ENCODE assay signal across 15 cellular contexts in the genomic region with DNA sequence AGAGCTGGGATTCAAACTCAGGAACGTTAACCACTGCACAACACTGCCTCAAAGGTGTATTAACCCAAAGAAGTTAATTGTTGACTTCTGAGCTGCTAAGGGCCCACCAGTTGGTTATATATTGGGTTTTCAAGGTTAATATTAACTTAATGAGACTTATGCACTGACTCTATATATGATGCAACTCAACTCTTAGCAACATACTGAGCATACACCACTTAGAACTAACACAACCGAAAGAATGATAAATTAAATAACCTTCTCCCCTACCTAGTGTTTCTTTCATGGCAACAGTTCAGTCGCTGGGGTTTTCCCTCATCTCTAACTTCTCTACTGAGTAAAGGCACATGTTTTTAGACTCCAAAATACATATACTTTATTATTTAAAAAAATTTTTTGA. TPM values are rescaled to one million over a fixed set of nuclear protein-coding genes. Genes with fewer than 3 reads are reported as not detected.
A peak's percentile ranks its signal among the peaks of the same experiment; 100 is the strongest.
DNase-seq lines count a peak whose midpoint lies in the region; ATAC-seq and TF ChIP-seq lines count a peak whose summit lies in the region.
"Had no signal": no experiment of that assay in that cellular context is flagged by ENCODE, and none has a peak within 500 bp of the region (broad histone marks: within the 10 kb centered on the region; RNA-seq: fewer than 3 reads in every experiment).

No MANE protein-coding gene starts in this region.

- H4K20me1 ChIP-seq in Karpas-422 (ENCODE audit: insufficient read depth, low read depth, low read length): no peaks in the 10 kb centered on the region

- H3K27ac ChIP-seq in Karpas-422 (ENCODE audit: low read length): peak overlapping the region; percentile 11; the same call in 1 of the 2 replicates
- H3K27ac ChIP-seq: parathyroid adenoma had no signal

- H3K36me3 ChIP-seq in Karpas-422 (ENCODE audit: insufficient read depth, low read length): peaks cover 28% of the 10 kb centered on the region
- H3K36me3 ChIP-seq: heart right ventricle had no signal

- no peak overlapping the region for H2AFZ ChIP-seq in Karpas-422 (ENCODE audit: low read length)
- H2AFZ ChIP-seq: parathyroid adenoma had no signal

- DNase-seq in Karpas-422: no peak
- no peak for DNase-seq in hypothalamus (lab: John Stamatoyannopoulos, UW)
- DNase-seq in erythroblast (lab: John Stamatoyannopoulos, UW): no peak
- no peak for DNase-seq in T-helper 2 cell
- DNase-seq: activated CD4-positive, alpha-beta T cell treated with anti-CD3 and anti-CD28 coated beads, Interleukin-2, amount 10 ng/mL, durations not matched to agents 24 days and 14 days; DND-41; effector CD8-positive, alpha-beta T cell; heart right ventricle; Kasumi-1 had no signal

- H3K4me1 ChIP-seq in Karpas-422 (ENCODE audit: low read length): peaks cover 80% of the 10 kb centered on the region
- H3K4me1 ChIP-seq: parathyroid adenoma had no signal

- H3K27me3 ChIP-seq in Karpas-422 (ENCODE audit: low read length): no peaks in the 10 kb centered on the region
- H3K27me3 ChIP-seq: heart right ventricle had no signal

- TF ChIP-seq POLR2A in erythroblast (IDR thresholded peaks at IDR 0.05; ENCODE audit: low read length): no peak

- H3K4me3 ChIP-seq in Karpas-422 (ENCODE audit: low read length): no peak overlapping the region
- H3K4me3 ChIP-seq: heart right ventricle had no signal

- H3K9ac ChIP-seq in Karpas-422 (ENCODE audit: low read length): no peak overlapping the region
- H3K9ac ChIP-seq: parathyroid adenoma had no signal

- ATAC-seq in GM18498 (IDR thresholded peaks at IDR 0.05; ENCODE audit: unreplicated experiment): peak; percentile 87
- ATAC-seq in GM19467 (IDR thresholded peaks at IDR 0.05; ENCODE audit: unreplicated experiment): peak; percentile 94
- ATAC-seq in HG02973 (IDR thresholded peaks at IDR 0.05; ENCODE audit: unreplicated experiment): peak; percentile 95
- no peak for ATAC-seq in HG02885 (IDR thresholded peaks at IDR 0.05; ENCODE audit: poor library complexity, unreplicated experiment)
- ATAC-seq: heart right ventricle; stimulated activated memory B cell treated with anti-CD40 and anti-IgM and Interleukin-4, amounts not matched to agents 10 μg/mL and 1 μg/mL and 100 μg/mL, for 72 hours had no signal

- no peaks in the 10 kb centered on the region for H3K9me3 ChIP-seq in Karpas-422 (ENCODE audit: low read length)
- H3K9me3 ChIP-seq: heart right ventricle had no signal

- peaks cover 95% of the 10 kb centered on the region for H3K79me2 ChIP-seq in Karpas-422 (ENCODE audit: low read length)

- no peak overlapping the region for H3K4me2 ChIP-seq in Karpas-422 (ENCODE audit: low read depth, low read length, poor library complexity, severe bottlenecking)

- H3K9me2 ChIP-seq in Karpas-422 (replicated peaks; ENCODE audit: insufficient read depth, low read length): no peaks in the 10 kb centered on the region

RNA-seq across cellular contexts. Expression of a gene that starts 34.5 kb away (rescaled TPM):
- 202 and 334 TPM in 2 replicates for total RNA-seq in Karpas-422 (2014; rRNA removed; shearing (Covaris generic); ENCODE audit: low replicate concordance)
